ENCODE assay signal across 10 cellular contexts in genomic region chr10:35136263-35136815, GRCh38. TPM values are rescaled to one million over a fixed set of nuclear protein-coding genes. Genes with fewer than 3 reads are reported as not detected.
DNase-seq lines count a peak whose midpoint lies in the region; ATAC-seq, FAIRE-seq and TF ChIP-seq lines count a peak whose summit lies in the region.
"Had no signal": no experiment of that assay in that cellular context is flagged by ENCODE, and none has a peak within 500 bp of the region (broad histone marks: within the 10 kb centered on the region; RNA-seq: fewer than 3 reads in every experiment).

No MANE protein-coding gene starts in this region.

- H3K27ac Mint-ChIP-seq in type B pancreatic cell: no peak overlapping the region

- no peak for TF ChIP-seq POLR2A in adrenal gland (IDR thresholded peaks at IDR 0.05)

- H3K36me3 ChIP-seq in adrenal gland (replicated peaks in 1 of 2): no peaks in the 10 kb centered on the region
- H3K36me3 ChIP-seq: SJCRH30 had no signal

- intact Hi-C loops in adrenal gland (cut with DNase I): no loop called here

- H3K4me3 Mint-ChIP-seq in type B pancreatic cell: no peak overlapping the region

- WGBS in adrenal gland, 4 donors: 64 to 74% (median 71%) methylated on average over 4 of the region's 4 CpGs

- no peak for DNase-seq in adrenal gland
- no peak for DNase-seq in type B pancreatic cell (ENCODE audit: extremely low spot score, unreplicated experiment)
- no peak for DNase-seq in NCI-H82 treated with DMSO at 0.1 percent for 48 hours (lab: John Stamatoyannopoulos, UW; ENCODE audit: unreplicated experiment)
- DNase-seq in SIG-M5 (lab: John Stamatoyannopoulos, UW): no peak
- DNase-seq in RCC 7860 (ENCODE audit: low spot score): no peak
- DNase-seq: SJCRH30; stimulated activated CD4-positive, alpha-beta T cell treated with anti-CD3 and anti-CD28 coated beads, Interleukin-2, amount 100 ng/mL, for 24 hours had no signal

- no peaks in the 10 kb centered on the region for H3K9me3 Mint-ChIP-seq in type B pancreatic cell

- FAIRE-seq in RCC 7860 (lab: Jason Lieb, UNC): no peak

- peaks cover 5% of the 10 kb centered on the region for H3K4me1 Mint-ChIP-seq in type B pancreatic cell (ENCODE audit: unreplicated experiment)

- TF ChIP-seq CTCF in adrenal gland (IDR thresholded peaks at IDR 0.05): no peak
- TF ChIP-seq CTCF in type B pancreatic cell (conservative IDR thresholded peaks at IDR 0.05): no peak

- no peaks in the 10 kb centered on the region for H3K27me3 Mint-ChIP-seq in type B pancreatic cell

- H3K9me3 ChIP-seq in adrenal gland (replicated peaks in 1 of 3): no peaks in the 10 kb centered on the region
- H3K9me3 ChIP-seq: SJCRH30 had no signal

- H3K4me1 ChIP-seq in adrenal gland (replicated peaks in 1 of 2): peaks cover 20 to 53% of the 10 kb centered on the region in 2 donors
- H3K4me1 ChIP-seq: SJCRH30 had no signal

- H3K27ac ChIP-seq in adrenal gland: peak overlapping the region in 4 of 5 donors; percentile 44 to 78 (median 62)
- H3K27ac ChIP-seq: SJCRH30 had no signal

- no peaks in the 10 kb centered on the region for H3K36me3 Mint-ChIP-seq in type B pancreatic cell

- H3K27me3 ChIP-seq in adrenal gland: no peaks in the 10 kb centered on the region
- H3K27me3 ChIP-seq: SJCRH30 had no signal

- ATAC-seq in GM18502 (IDR thresholded peaks at IDR 0.05; ENCODE audit: poor library complexity, unreplicated experiment) (peak; percentile 71), GM19468 (IDR thresholded peaks at IDR 0.05; ENCODE audit: extremely low read depth, unreplicated experiment) (peak; percentile 50), HG03354 (IDR thresholded peaks at IDR 0.05; ENCODE audit: poor library complexity, severe bottlenecking, unreplicated experiment) (peak; percentile 66)

- H3K4me3 ChIP-seq in adrenal gland: no peak overlapping the region
- H3K4me3 ChIP-seq: SJCRH30 had no signal

RNA-seq across cellular contexts. Expression of gene CREM, which starts 9.7 kb away (rescaled TPM):
- total RNA-seq in adrenal gland (100 to 1,000 TPM in 5 of 8 donors, 10 to 100 TPM in 3; 75.2 to 266 (median 110) TPM), type B pancreatic cell (ENCODE audit: low replicate concordance) (17.8 and 26.9 TPM in 2 replicates)
- 100 to 1,000 TPM; 106 to 340 (median 136) TPM for polyA plus RNA-seq in adrenal gland

RNA-seq across cellular contexts. Expression of gene CUL2, which starts 46.2 kb away (rescaled TPM):
- total RNA-seq in adrenal gland: 10 to 100 TPM; 11.8 to 36.7 (median 26.1) TPM
- 10 to 100 TPM in 1 of 3 donors, 1 to 10 TPM in 2; 6.2 to 52.2 (median 7.3) TPM for polyA plus RNA-seq in adrenal gland
- total RNA-seq in type B pancreatic cell (ENCODE audit: low replicate concordance): 32.4 and 36.4 TPM in 2 replicates
